ENCODE assay signal across 8 cellular contexts in genomic region chr18:62486290-62486964, GRCh38. TPM values are rescaled to one million over a fixed set of nuclear protein-coding genes. Genes with fewer than 3 reads are reported as not detected.
DNase-seq lines count a peak whose midpoint lies in the region; ATAC-seq and TF ChIP-seq lines count a peak whose summit lies in the region.

No MANE protein-coding gene starts in this region.

- TF ChIP-seq CTCF in H9 (conservative IDR thresholded peaks at IDR 0.05), result no peak

- no peak overlapping the region for H4K91ac ChIP-seq in H9 (ENCODE audit: insufficient read length, low read depth, low read length)

- peaks cover 0 to 7% of the 10 kb centered on the region in 2 experiments; a peak in 2 of 5 replicates for H3K9me3 Mint-ChIP-seq in H9

- no peak overlapping the region for H3K18ac ChIP-seq in H9 (ENCODE audit: insufficient read length, low read depth, low read length)

- H2BK20ac ChIP-seq in H9 (ENCODE audit: low read depth, low read length, poor library complexity, severe bottlenecking), result no peak overlapping the region

- H3K9ac ChIP-seq in H9 (ENCODE audit: extremely low read depth, insufficient read length, low read length), result no peak overlapping the region

- no peak overlapping the region for H3K14ac ChIP-seq in H9 (ENCODE audit: insufficient read depth, low read length)

- H3K23ac ChIP-seq in H9 (ENCODE audit: insufficient read length, low read depth, low read length), result no peak overlapping the region

- H3K23me2 ChIP-seq in H9 (ENCODE audit: insufficient read length, low read depth, low read length, poor library complexity, severe bottlenecking), result no peaks in the 10 kb centered on the region

- H3K9me3 ChIP-seq in H9 (ENCODE audit: control insufficient read depth, low read depth, low read length), result no peaks in the 10 kb centered on the region

- no peak overlapping the region for H3K56ac ChIP-seq in H9 (ENCODE audit: insufficient read length, low read depth, low read length)

- no peak overlapping the region for H3K4ac ChIP-seq in H9 (ENCODE audit: low read depth, low read length)

- H3K27ac Mint-ChIP-seq in H9, result no peak overlapping the region

- H2AFZ ChIP-seq in H9 (ENCODE audit: low read length), result no peak overlapping the region

- H3K27me3 Mint-ChIP-seq in H9 (ENCODE audit: low read depth), result no peaks in the 10 kb centered on the region

- H3K4me3 Mint-ChIP-seq in H9, result no peak overlapping the region

- H3K4me1 Mint-ChIP-seq in H9, result peaks cover 12 to 18% of the 10 kb centered on the region in 2 experiments

- no peak overlapping the region for H4K5ac ChIP-seq in H9 (ENCODE audit: insufficient read length, low read depth, low read length)

- H4K20me1 ChIP-seq in H9 (ENCODE audit: control insufficient read depth, insufficient read depth, insufficient read length), result no peaks in the 10 kb centered on the region

- DNase-seq in Daoy (ENCODE audit: low read depth) (peak; percentile 58), activated T-cell treated with anti-CD3 and anti-CD28 coated beads for 4 hours (peak; percentile 17), lung microvascular endothelial cell (ENCODE audit: low read depth in 2 of 2) (peak; percentile 4 to 33), H9 (no peak)

- H4K8ac ChIP-seq in H9 (replicated peaks; ENCODE audit: insufficient read length, low read depth, low read length), result no peak overlapping the region

- no peak overlapping the region for H2AK5ac ChIP-seq in H9 (ENCODE audit: insufficient read length, low read length)

- H2BK5ac ChIP-seq in H9 (ENCODE audit: insufficient read length, low read length), result no peak overlapping the region

- H2BK12ac ChIP-seq in H9 (ENCODE audit: insufficient read length, low read depth, low read length), result no peak overlapping the region

- no peak overlapping the region for H3K4me2 ChIP-seq in H9 (ENCODE audit: insufficient read depth, insufficient read length, low read length)

- H3K27ac ChIP-seq in H9 (ENCODE audit: insufficient read length, low read depth, low read length), result no peak overlapping the region

- WGBS in H9 (ENCODE audit: extremely low coverage, insufficient read length, low lambda C conversion rate), result no CpG with 5 or more reads among the region's 4 CpGs

- H2BK120ac ChIP-seq in H9 (ENCODE audit: low read depth, low read length, poor library complexity, severe bottlenecking), result no peak overlapping the region

- no peaks in the 10 kb centered on the region for H3K4me1 ChIP-seq in H9 (ENCODE audit: insufficient read depth, low read length)

- H3K36me3 Mint-ChIP-seq in H9 (ENCODE audit: insufficient read depth in 1 of 3, low read depth in 3 of 3), result no peaks in the 10 kb centered on the region

- H3K79me2 ChIP-seq in H9 (ENCODE audit: insufficient read depth, low read length), result no peaks in the 10 kb centered on the region

- H2BK15ac ChIP-seq in H9 (ENCODE audit: low read depth, low read length), result no peak overlapping the region

- H3K79me1 ChIP-seq in H9 (ENCODE audit: insufficient read depth, low read depth, low read length, poor library complexity, severe bottlenecking), result no peaks in the 10 kb centered on the region

- peak; percentile 46 for ATAC-seq in HG03558 (IDR thresholded peaks at IDR 0.05; ENCODE audit: extremely low read depth, unreplicated experiment)
- ATAC-seq in GM19455 (IDR thresholded peaks at IDR 0.05; ENCODE audit: unreplicated experiment), result no peak
- no peak for ATAC-seq in GM21528 (IDR thresholded peaks at IDR 0.05; ENCODE audit: low FRiP score, unreplicated experiment)
- no peak for ATAC-seq in HG03439 (IDR thresholded peaks at IDR 0.05; ENCODE audit: unreplicated experiment)

- no peak overlapping the region for H3T11ph ChIP-seq in H9 (ENCODE audit: low read length)

- H3K27me3 ChIP-seq in H9 (ENCODE audit: insufficient read depth, low read length), result no peaks in the 10 kb centered on the region

RNA-seq across cellular contexts. Expression of gene ZCCHC2, which starts 36.4 kb away (rescaled TPM):
- 3.1 and 4.2 TPM in 2 replicates for total RNA-seq in Daoy (2014; rRNA removed; shearing (Covaris generic))
- total RNA-seq in lung microvascular endothelial cell (14.6 and 16.1 TPM in 2 replicates), H9 (2021) (12.1 and 12.4 TPM in 2 replicates)
